Comparison of ENCODE assay signal across 9 cellular contexts in the genomic region with DNA sequence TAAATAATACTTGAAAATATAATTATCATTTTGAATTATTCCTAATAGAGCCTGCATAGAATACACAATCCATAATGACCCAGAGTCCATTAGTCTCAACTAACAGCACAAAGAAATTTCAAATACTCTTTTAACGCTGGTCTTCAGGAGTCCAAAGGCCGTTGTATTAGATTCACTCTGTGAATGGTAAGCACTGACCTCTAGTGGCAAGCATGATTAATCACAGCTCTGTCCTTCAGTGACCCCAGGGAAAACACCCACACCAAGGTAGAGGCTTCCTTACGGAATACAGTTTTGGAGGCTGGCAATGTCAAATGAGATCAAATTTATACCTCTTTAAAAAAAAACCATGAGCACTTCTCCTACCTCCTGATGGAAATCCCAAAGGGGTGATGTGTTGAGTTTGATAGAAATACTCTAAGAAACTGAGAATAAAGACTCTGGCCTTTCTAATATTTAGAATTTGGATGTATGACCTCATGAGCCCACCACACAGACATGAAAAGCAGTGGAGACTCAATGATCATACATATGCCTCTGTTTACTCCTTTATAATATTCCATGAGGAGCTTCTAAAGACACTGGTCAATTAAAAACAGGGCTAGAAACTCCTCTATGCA.
DNase-seq lines count a peak whose midpoint lies in the region; ATAC-seq and TF ChIP-seq lines count a peak whose summit lies in the region.
"Had no signal": no experiment of that assay in that cellular context is flagged by ENCODE, and none has a peak within 500 bp of the region (broad histone marks: within the 10 kb centered on the region; RNA-seq: fewer than 3 reads in every experiment).

No MANE protein-coding gene starts in this region.

- H3K27ac ChIP-seq in left lung (no peak overlapping the region), upper lobe of right lung (no peak overlapping the region)
- H3K27ac ChIP-seq: BLaER1 had no signal

- H3K9me3 ChIP-seq in NT2/D1 (ENCODE audit: insufficient read depth, low read length) (no peaks in the 10 kb centered on the region), left lung (no peaks in the 10 kb centered on the region), upper lobe of right lung (no peaks in the 10 kb centered on the region)
- H3K9me3 ChIP-seq: BLaER1 had no signal

- intact Hi-C loops in left lung (cut with DNase I) = no loop called here
- intact Hi-C loops in upper lobe of right lung (cut with DNase I) = no loop called here

- H3K36me3 ChIP-seq in NT2/D1 (ENCODE audit: insufficient read depth, insufficient read length, low read length) (no peaks in the 10 kb centered on the region), left lung (no peaks in the 10 kb centered on the region), upper lobe of right lung (no peaks in the 10 kb centered on the region)
- H3K36me3 ChIP-seq: BLaER1 had no signal

- DNase-seq in NCI-H1436 (lab: John Stamatoyannopoulos, UW) (peak; percentile 18), NCI-H1436 treated with DMSO at 0.1 percent for 48 hours (lab: John Stamatoyannopoulos, UW) (no peak), NT2/D1 (ENCODE audit: low read depth, low spot score) (peak; percentile 23), cerebellum (ENCODE audit: low spot score) (peak; percentile 39), left lung (no peak), upper lobe of right lung (no peak)

- H3K4me1 ChIP-seq in NT2/D1 (ENCODE audit: insufficient read depth, insufficient read length) (no peaks in the 10 kb centered on the region), left lung (no peaks in the 10 kb centered on the region), upper lobe of right lung (no peaks in the 10 kb centered on the region)
- H3K4me1 ChIP-seq: BLaER1 had no signal

- ATAC-seq in GM19467 (IDR thresholded peaks at IDR 0.05; ENCODE audit: unreplicated experiment) = peak; percentile 99
- peak; percentile 99 for ATAC-seq in HG03432 (IDR thresholded peaks at IDR 0.05; ENCODE audit: unreplicated experiment)
- ATAC-seq in left lung = peak; percentile 98
- ATAC-seq in upper lobe of right lung = peak; percentile 95

- TF ChIP-seq CTCF in left lung (IDR thresholded peaks at IDR 0.05) (peak; percentile 56 to 71), upper lobe of right lung (IDR thresholded peaks at IDR 0.05) (peak; percentile 73)

- H3K9ac ChIP-seq in NT2/D1 (ENCODE audit: insufficient read length, low read depth) = no peak overlapping the region
- H3K9ac ChIP-seq: BLaER1 had no signal

- H3K4me3 ChIP-seq in NT2/D1 (ENCODE audit: insufficient read length, low read depth) (no peak overlapping the region), left lung (no peak overlapping the region), upper lobe of right lung (no peak overlapping the region)
- H3K4me3 ChIP-seq: BLaER1 had no signal

- H3K27me3 ChIP-seq in NT2/D1 (ENCODE audit: insufficient read depth, insufficient read length) (no peaks in the 10 kb centered on the region), left lung (no peaks in the 10 kb centered on the region), upper lobe of right lung (no peaks in the 10 kb centered on the region)
- H3K27me3 ChIP-seq: BLaER1 had no signal

Comparison
In these comparisons a context has a peak if more than half of its experiments do, and no peak if none do; other contexts are left out.
1. DNase-seq: peak in NCI-H1436 (single experiment), NT2/D1 (single experiment) and cerebellum (single experiment); none in NCI-H1436 treated with DMSO at 0.1 percent for 48 hours (single experiment), left lung (0 of 2) and upper lobe of right lung (single experiment).
2. Peak in every context shown above with its lines, with median percentiles within 50 percentile points of each other: ATAC-seq.